In the genomic region with DNA sequence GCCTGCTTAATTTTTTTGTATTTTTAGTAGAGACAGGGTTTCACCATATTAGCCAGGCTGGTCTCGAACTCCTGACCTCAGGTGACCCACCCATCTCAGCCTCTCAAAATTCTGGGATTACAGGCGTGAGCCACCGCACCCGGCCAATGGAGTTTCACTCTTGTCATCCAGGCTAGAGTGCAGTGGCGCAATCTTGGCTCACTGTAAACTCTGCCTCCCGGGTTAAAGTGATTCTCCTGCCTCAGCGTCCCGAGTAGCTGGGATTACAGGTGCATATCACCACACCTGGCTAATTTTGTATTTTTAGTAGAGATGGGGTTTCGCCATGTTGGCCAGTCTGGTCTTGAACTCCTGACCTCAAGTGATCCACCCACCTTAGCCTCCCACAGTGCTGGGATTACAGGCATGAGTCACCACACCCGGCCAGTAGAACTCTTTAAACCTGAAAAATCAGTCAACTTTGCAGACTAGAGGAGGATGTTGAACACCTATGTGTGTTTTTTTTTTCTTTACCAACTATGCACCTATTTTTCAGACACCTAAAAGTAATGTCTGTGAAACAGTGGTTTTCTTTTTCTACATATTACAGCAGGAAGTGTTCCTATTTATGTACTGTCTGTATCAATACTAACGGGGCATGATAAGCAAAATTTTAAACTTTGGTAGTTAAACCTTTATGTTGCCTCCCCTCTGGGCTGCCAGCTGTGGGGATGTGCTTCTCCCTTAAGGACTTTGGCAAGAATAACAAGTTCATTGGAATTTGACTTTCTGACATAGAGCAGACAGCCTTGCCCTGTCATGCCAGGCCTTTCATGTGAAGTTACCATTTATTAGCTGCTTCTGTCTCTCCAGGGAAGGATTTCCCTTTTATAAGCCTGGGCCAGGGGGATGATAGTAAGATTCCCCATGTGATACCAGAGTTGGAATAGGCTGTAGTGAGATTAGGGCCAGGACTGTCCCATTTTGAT, we compare ENCODE assay signal across 11 cellular contexts. TPM values are rescaled to one million over a fixed set of nuclear protein-coding genes. Genes with fewer than 3 reads are reported as not detected.
DNase-seq lines count a peak whose midpoint lies in the region; ATAC-seq and TF ChIP-seq lines count a peak whose summit lies in the region.
"Had no signal": no experiment of that assay in that cellular context is flagged by ENCODE, and none has a peak within 500 bp of the region (broad histone marks: within the 10 kb centered on the region; RNA-seq: fewer than 3 reads in every experiment).

No MANE protein-coding gene starts in this region.

- H3K27ac Mint-ChIP-seq in activated naive CD8-positive, alpha-beta T cell treated with anti-CD3 and anti-CD28 coated beads for 36 hours = peak overlapping the region; percentile 64

- H3K27ac ChIP-seq in subcutaneous abdominal adipose tissue (ENCODE audit: low read depth, low read length) = peak overlapping the region; percentile 58

- peaks cover 50% of the 10 kb centered on the region for H3K4me1 Mint-ChIP-seq in activated naive CD8-positive, alpha-beta T cell treated with anti-CD3 and anti-CD28 coated beads for 36 hours

- H3K36me3 ChIP-seq in subcutaneous abdominal adipose tissue (ENCODE audit: control insufficient read depth in 5 of 5, insufficient read depth in 5 of 5, low read length in 5 of 5) = peaks cover 10 to 52% (median 25%) of the 10 kb centered on the region in 5 donors

- ATAC-seq in Right ventricle myocardium inferior = peak; percentile 76
- no peak for ATAC-seq in omental fat pad (ENCODE audit: low FRiP score)

- H3K9me3 ChIP-seq in subcutaneous abdominal adipose tissue (ENCODE audit: control insufficient read depth in 5 of 5, low read length in 5 of 5) = no peaks in the 10 kb centered on the region
- H3K9me3 ChIP-seq: Caco-2 had no signal

- no peak for TF ChIP-seq CTCF in omental fat pad (IDR thresholded peaks at IDR 0.05)

- no peaks in the 10 kb centered on the region for H3K27me3 Mint-ChIP-seq in activated naive CD8-positive, alpha-beta T cell treated with anti-CD3 and anti-CD28 coated beads for 36 hours

- TF ChIP-seq POLR2A in erythroblast (IDR thresholded peaks at IDR 0.05; ENCODE audit: low read length) = no peak

- peaks cover 0 to 40% (median 35%) of the 10 kb centered on the region in 5 donors for H3K4me1 ChIP-seq in subcutaneous abdominal adipose tissue (ENCODE audit: control insufficient read depth in 5 of 5, insufficient read depth in 5 of 5, low read length in 5 of 5)
- H3K4me1 ChIP-seq: Caco-2 had no signal

- peaks cover 52% of the 10 kb centered on the region for H3K36me3 Mint-ChIP-seq in activated naive CD8-positive, alpha-beta T cell treated with anti-CD3 and anti-CD28 coated beads for 36 hours

- H3K4me3 ChIP-seq in subcutaneous abdominal adipose tissue (ENCODE audit: low read depth in 1 of 5, low read length in 5 of 5) = no peak overlapping the region

- H3K4me3 Mint-ChIP-seq in activated naive CD8-positive, alpha-beta T cell treated with anti-CD3 and anti-CD28 coated beads for 36 hours = peak overlapping the region; percentile 4

- H3K27me3 ChIP-seq in subcutaneous abdominal adipose tissue (ENCODE audit: control insufficient read depth in 5 of 5, insufficient read depth in 4 of 5, low read length in 5 of 5) = no peaks in the 10 kb centered on the region

- H3K9me3 Mint-ChIP-seq in activated naive CD8-positive, alpha-beta T cell treated with anti-CD3 and anti-CD28 coated beads for 36 hours = no peaks in the 10 kb centered on the region
- H3K9me3 Mint-ChIP-seq: activated T-cell treated with anti-CD3 and anti-CD28 coated beads, Interleukin-2, amount 50 U/mL, for 4 hours had no signal

- DNase-seq in Right ventricle myocardium inferior (ENCODE audit: missing footprints) (no peak), cardiac septum (ENCODE audit: low spot score) (no peak), islet precursor cell (peak; percentile 41), glomerular visceral epithelial cell (ENCODE audit: extremely low spot score) (no peak), erythroblast (lab: John Stamatoyannopoulos, UW) (no peak), omental fat pad (ENCODE audit: low spot score) (no peak)
- no peak for DNase-seq in activated naive CD8-positive, alpha-beta T cell treated with anti-CD3 and anti-CD28 coated beads for 36 hours
- DNase-seq: activated T-cell treated with anti-CD3 and anti-CD28 coated beads, Interleukin-2, amount 50 U/mL, for 4 hours; Caco-2; SHP77 had no signal

- intact Hi-C loops in Right ventricle myocardium inferior (cut with DNase I) = no loop called here
- intact Hi-C loops in cardiac septum (cut with DNase I) = no loop called here

- no peak overlapping the region for H3K9ac ChIP-seq in subcutaneous abdominal adipose tissue (ENCODE audit: low read length in 5 of 5)

RNA-seq across cellular contexts. Expression of gene ARIH2, which starts 8.1 kb away (rescaled TPM):
- 149 TPM for total RNA-seq in Right ventricle myocardium inferior
- 121 TPM for total RNA-seq in cardiac septum
- 100 to 1,000 TPM; 126 TPM for total RNA-seq in activated naive CD8-positive, alpha-beta T cell treated with anti-CD3 and anti-CD28 coated beads for 36 hours
- total RNA-seq in omental fat pad = 100 to 1,000 TPM in 2 of 4 donors, 10 to 100 TPM in 2; 80.4 to 122 (median 97.8) TPM

RNA-seq across cellular contexts. Expression of gene SLC25A20, which starts 28.0 kb away (rescaled TPM):
- total RNA-seq in Right ventricle myocardium inferior = 130 TPM
- 36.7 TPM for total RNA-seq in cardiac septum
- 10 to 100 TPM; 19.2 to 23.9 TPM for total RNA-seq in activated naive CD8-positive, alpha-beta T cell treated with anti-CD3 and anti-CD28 coated beads for 36 hours
- total RNA-seq in omental fat pad = 10 to 100 TPM; 34.0 to 57.8 (median 40.6) TPM
